18 cellular contexts compared by ENCODE assay signal in genomic region chr1:30895942-30896660, GRCh38. TPM values are rescaled to one million over a fixed set of nuclear protein-coding genes. Genes with fewer than 3 reads are reported as not detected.
DNase-seq lines count a peak whose midpoint lies in the region; ATAC-seq and TF ChIP-seq lines count a peak whose summit lies in the region.
"Had no signal": no experiment of that assay in that cellular context is flagged by ENCODE, and none has a peak within 500 bp of the region (broad histone marks: within the 10 kb centered on the region; RNA-seq: fewer than 3 reads in every experiment).

No MANE protein-coding gene starts in this region.

- ATAC-seq in GM23338, result peak; percentile 11; the same call in 2 of the 3 replicates
- no peak for ATAC-seq in psoas muscle
- ATAC-seq: GM12878; lower lobe of right lung; naive thymus-derived CD8-positive, alpha-beta T cell had no signal

- intact Hi-C loops in psoas muscle (cut with DNase I), result no loop called here

- DNase-seq in GM23338 (ENCODE audit: low spot score) (no peak), OCI-M1 (lab: John Stamatoyannopoulos, UW) (peak; percentile 46), osteoblast (ENCODE audit: insufficient read length, low spot score, missing footprints) (peak; percentile 21), NCI-H510A treated with DMSO at 0.1 percent for 48 hours (lab: John Stamatoyannopoulos, UW) (no peak), islet precursor cell (no peak), psoas muscle (no peak)
- DNase-seq: activated CD4-positive, alpha-beta T cell treated with anti-CD3 and anti-CD28 coated beads, Interleukin-2, amount 50 U/mL, for 4 hours; activated T-cell treated with anti-CD3 and anti-CD28 coated beads, Interleukin-2, amount 50 U/mL, for 1 hour; effector memory CD4-positive, alpha-beta T cell; GM23248; Kasumi-1; lower lobe of right lung; naive thymus-derived CD8-positive, alpha-beta T cell; NCI-H1417 had no signal

- no peaks in the 10 kb centered on the region for H3K36me3 ChIP-seq in GM23338 (ENCODE audit: insufficient read depth)
- H3K36me3 ChIP-seq in esophagus (ENCODE audit: control insufficient read depth in 2 of 2, insufficient read depth in 2 of 2, low read length in 1 of 2), result no peaks in the 10 kb centered on the region
- H3K36me3 ChIP-seq in osteoblast (ENCODE audit: insufficient read depth, low read length), result no peaks in the 10 kb centered on the region
- H3K36me3 ChIP-seq in psoas muscle (ENCODE audit: insufficient read depth in 1 of 2, low read depth in 1 of 2), result no peaks in the 10 kb centered on the region
- H3K36me3 ChIP-seq: lower lobe of right lung, right atrium auricular region had no signal

- H3K4me1 Mint-ChIP-seq in GM23338, result peaks cover 19% of the 10 kb centered on the region
- H3K4me1 Mint-ChIP-seq: activated naive CD4-positive, alpha-beta T cell treated with anti-CD3 and anti-CD28 coated beads, Interleukin-2, amount 50 U/mL, for 24 hours had no signal

- TF ChIP-seq CTCF in GM23338 (conservative IDR thresholded peaks at IDR 0.05; ENCODE audit: low read depth in 2 of 2) (no peak), osteoblast (IDR thresholded peaks at IDR 0.05; ENCODE audit: extremely low read depth, low read depth, low read length) (no peak), psoas muscle (IDR thresholded peaks at IDR 0.05) (no peak)

- no peaks in the 10 kb centered on the region; the same call in 2 of the 3 replicates for H3K9me3 Mint-ChIP-seq in GM23338
- H3K9me3 Mint-ChIP-seq: activated naive CD4-positive, alpha-beta T cell treated with anti-CD3 and anti-CD28 coated beads, Interleukin-2, amount 50 U/mL, for 24 hours; naive thymus-derived CD8-positive, alpha-beta T cell had no signal

- H3K4me2 ChIP-seq in GM23338, result no peak overlapping the region
- H3K4me2 ChIP-seq in osteoblast (ENCODE audit: insufficient read depth, low read length), result no peak overlapping the region

- H3K27me3 Mint-ChIP-seq in GM23338 (ENCODE audit: insufficient read depth, low read depth, poor library complexity), result peaks cover 5% of the 10 kb centered on the region
- H3K27me3 Mint-ChIP-seq: activated naive CD4-positive, alpha-beta T cell treated with anti-CD3 and anti-CD28 coated beads, Interleukin-2, amount 50 U/mL, for 24 hours had no signal

- H4K20me1 ChIP-seq in GM23338 (replicated peaks; ENCODE audit: insufficient read depth), result no peaks in the 10 kb centered on the region; the same call in 1 of the 2 replicates
- peaks cover 50% of the 10 kb centered on the region for H4K20me1 ChIP-seq in osteoblast (ENCODE audit: insufficient read depth, low read length)

- no peaks in the 10 kb centered on the region for H3K9me2 ChIP-seq in GM23338 (ENCODE audit: insufficient read depth)

- no peaks in the 10 kb centered on the region for H3F3A ChIP-seq in GM23338 (replicated peaks; ENCODE audit: low read depth)

- no peaks in the 10 kb centered on the region for H3K36me3 Mint-ChIP-seq in GM23338 (ENCODE audit: low read depth)
- H3K36me3 Mint-ChIP-seq: activated naive CD4-positive, alpha-beta T cell treated with anti-CD3 and anti-CD28 coated beads, Interleukin-2, amount 50 U/mL, for 24 hours; naive thymus-derived CD8-positive, alpha-beta T cell had no signal

- no peaks in the 10 kb centered on the region for H3K9me3 ChIP-seq in esophagus (ENCODE audit: control insufficient read depth in 2 of 2, insufficient read depth in 1 of 2, low read depth in 1 of 2, low read length in 1 of 2)
- H3K9me3 ChIP-seq in osteoblast (ENCODE audit: low read depth, low read length), result no peaks in the 10 kb centered on the region
- H3K9me3 ChIP-seq in psoas muscle, result no peaks in the 10 kb centered on the region
- H3K9me3 ChIP-seq: lower lobe of right lung, right atrium auricular region had no signal

- no peak overlapping the region for H3K27ac Mint-ChIP-seq in GM23338
- H3K27ac Mint-ChIP-seq: activated naive CD4-positive, alpha-beta T cell treated with anti-CD3 and anti-CD28 coated beads, Interleukin-2, amount 50 U/mL, for 24 hours had no signal

- no peaks in the 10 kb centered on the region for H3K27me3 ChIP-seq in GM23338 (ENCODE audit: insufficient read depth)
- no peaks in the 10 kb centered on the region for H3K27me3 ChIP-seq in esophagus (ENCODE audit: control insufficient read depth in 1 of 2, insufficient read depth in 2 of 2, low read length in 2 of 2)
- H3K27me3 ChIP-seq in osteoblast (ENCODE audit: insufficient read depth, low read length), result no peaks in the 10 kb centered on the region
- no peaks in the 10 kb centered on the region for H3K27me3 ChIP-seq in psoas muscle (ENCODE audit: insufficient read depth in 3 of 3, low read length in 2 of 3)
- H3K27me3 ChIP-seq: right atrium auricular region had no signal

- H2AFZ ChIP-seq in GM23338 (no peak overlapping the region), osteoblast (ENCODE audit: low read length) (no peak overlapping the region)
- H2AFZ ChIP-seq: GM23248 had no signal

- H3K4me3 ChIP-seq in GM23338, result no peak overlapping the region
- no peak overlapping the region for H3K4me3 ChIP-seq in esophagus (ENCODE audit: low read depth in 1 of 2, low read length in 2 of 2)
- H3K4me3 ChIP-seq in osteoblast (ENCODE audit: insufficient read depth, low read length), result no peak overlapping the region
- H3K4me3 ChIP-seq in psoas muscle, result no peak overlapping the region
- H3K4me3 ChIP-seq: GM12878, GM23248, lower lobe of right lung, right atrium auricular region had no signal

- H3K27ac ChIP-seq in GM23338 (ENCODE audit: low read depth), result no peak overlapping the region
- peak overlapping the region; percentile 47 to 48 for H3K27ac ChIP-seq in esophagus (ENCODE audit: low read depth in 2 of 2, low read length in 1 of 2)
- H3K27ac ChIP-seq in osteoblast (ENCODE audit: low read depth, low read length), result no peak overlapping the region
- H3K27ac ChIP-seq in psoas muscle, result no peak overlapping the region
- H3K27ac ChIP-seq: GM23248, lower lobe of right lung, right atrium auricular region had no signal

- H3K79me2 ChIP-seq in GM23338 (replicated peaks; ENCODE audit: insufficient read depth) (no peaks in the 10 kb centered on the region), osteoblast (ENCODE audit: insufficient read depth, low read length) (peaks cover 9% of the 10 kb centered on the region)

- 72 to 79% methylated on average over 6 of the region's 6 CpGs for WGBS in esophagus, 2 donors
- WGBS in psoas muscle, 3 donors, result 67 to 83% (median 71%) methylated on average over 6 of the region's 6 CpGs

- H3K4me1 ChIP-seq in GM23338 (ENCODE audit: insufficient read depth) (peaks cover 3% of the 10 kb centered on the region; the same call in 1 of the 2 replicates), esophagus (ENCODE audit: control insufficient read depth in 2 of 2, insufficient read depth in 2 of 2, low read length in 1 of 2) (no peaks in the 10 kb centered on the region), osteoblast (ENCODE audit: insufficient read depth, low read length) (no peaks in the 10 kb centered on the region), psoas muscle (no peaks in the 10 kb centered on the region)

- H3K4me3 Mint-ChIP-seq in GM23338, result no peak overlapping the region
- H3K4me3 Mint-ChIP-seq: activated naive CD4-positive, alpha-beta T cell treated with anti-CD3 and anti-CD28 coated beads, Interleukin-2, amount 50 U/mL, for 24 hours; naive thymus-derived CD8-positive, alpha-beta T cell had no signal

TF ChIP-seq in GM23338, 12 proteins besides CTCF, POLR2A, EP300 and RAD21 (continues in another document):
- no peak for TF ChIP-seq EZH2phosphoT487 (IDR thresholded peaks at IDR 0.05; ENCODE audit: unreplicated experiment)

RNA-seq across cellular contexts. Expression of gene SDC3, which starts 12.5 kb away (rescaled TPM):
- 22.4 and 29.7 TPM in 2 replicates for total RNA-seq in GM23338 (2014; rRNA removed; shearing (Covaris generic))
- polyA plus RNA-seq in GM23338 (2016; fragmentation: Nextera tagmentation; extraction: Ambion mirVana) (5.2 and 5.8 TPM in 2 replicates), esophagus (1 to 10 TPM; 4.3 to 4.8 TPM), psoas muscle (1 to 10 TPM; 3.3 to 4.8 (median 4.5) TPM)
- total RNA-seq in osteoblast (38.0 and 39.8 TPM in 2 replicates), psoas muscle (10 to 100 TPM in 2 of 4 donors, 1 to 10 TPM in 2; 6.8 to 11.6 (median 10.1) TPM)
- polyA plus RNA-seq: naive thymus-derived CD8-positive, alpha-beta T cell had no signal

Comparison
In these comparisons a context has a peak if more than half of its experiments do, and no peak if none do; other contexts are left out.
1. DNase-seq: peak in OCI-M1 (single experiment) and osteoblast (single experiment); none in GM23338 (single experiment), NCI-H510A treated with DMSO at 0.1 percent for 48 hours (single experiment), islet precursor cell (single experiment) and psoas muscle (0 of 2).
2. H3K27ac ChIP-seq: peak in esophagus (2 of 2); none in GM23338 (single experiment), osteoblast (single experiment) and psoas muscle (single experiment).